ENCODE assay signal across 7 cellular contexts in genomic region chr7:38349127-38349795, GRCh38.
DNase-seq lines count a peak whose midpoint lies in the region; ATAC-seq lines count a peak whose summit lies in the region.
"Not testable (repeated sequence)": the region's sequence is repeated elsewhere in the genome, so short reads cannot be mapped to it uniquely, and the experiment has no call there.

No MANE protein-coding gene starts in this region.

- H3K9me2 ChIP-seq in Karpas-422 (replicated peaks; ENCODE audit: insufficient read depth, low read length): not testable (repeated sequence)

- DNase-seq in Karpas-422: peak; percentile 55
- DNase-seq in activated CD4-positive, alpha-beta T cell treated with anti-CD3 and anti-CD28 coated beads, Interleukin-2, amount 10 ng/mL, durations not matched to agents 24 days and 14 days; activated naive CD8-positive, alpha-beta T cell treated with anti-CD3 and anti-CD28 coated beads, Interleukin-2, amount 10 ng/mL, durations not matched to agents 7 days and 5 days; natural killer cell treated with Interleukin-12 subunit alpha and Interleukin-12 subunit beta and Interleukin-15 and Interleukin-18, amount 100 ng/mL, for 72 hours (ENCODE audit: low spot score): not testable (repeated sequence)

- peak overlapping the region; percentile 72 for H3K4me3 ChIP-seq in Karpas-422 (ENCODE audit: low read length)

- peak; percentile 32 for ATAC-seq in GM18499 (IDR thresholded peaks at IDR 0.05; ENCODE audit: insufficient read depth, unreplicated experiment)
- peak; percentile 33 for ATAC-seq in GM21423 (IDR thresholded peaks at IDR 0.05; ENCODE audit: unreplicated experiment)
- peak; percentile 36 for ATAC-seq in HG02981 (IDR thresholded peaks at IDR 0.05; ENCODE audit: unreplicated experiment)
- not testable (repeated sequence) for ATAC-seq in activated naive CD8-positive, alpha-beta T cell treated with anti-CD3 and anti-CD28 coated beads, Interleukin-2, amount 10 ng/mL, durations not matched to agents 7 days and 5 days (ENCODE audit: low read depth)
- ATAC-seq in natural killer cell treated with Interleukin-12 subunit alpha and Interleukin-12 subunit beta and Interleukin-15 and Interleukin-18, amount 100 ng/mL, for 72 hours: peak in 1 of 2 donors; percentile 79

- H4K20me1 ChIP-seq in Karpas-422 (ENCODE audit: insufficient read depth, low read depth, low read length): not testable (repeated sequence)

- H3K4me2 ChIP-seq in Karpas-422 (ENCODE audit: low read depth, low read length, poor library complexity, severe bottlenecking): peak overlapping the region; percentile 86

- not testable (repeated sequence) for H3K36me3 Mint-ChIP-seq in activated CD4-positive, alpha-beta T cell treated with anti-CD3 and anti-CD28 coated beads, Interleukin-2, amount 10 ng/mL, durations not matched to agents 24 days and 14 days (ENCODE audit: low read depth); activated naive CD8-positive, alpha-beta T cell treated with anti-CD3 and anti-CD28 coated beads, Interleukin-2, amount 10 ng/mL, durations not matched to agents 7 days and 5 days; natural killer cell treated with Interleukin-12 subunit alpha and Interleukin-12 subunit beta and Interleukin-15 and Interleukin-18, amount 100 ng/mL, for 72 hours

- H3K4me3 Mint-ChIP-seq in activated CD4-positive, alpha-beta T cell treated with anti-CD3 and anti-CD28 coated beads, Interleukin-2, amount 10 ng/mL, durations not matched to agents 24 days and 14 days: peak overlapping the region; percentile 89
- H3K4me3 Mint-ChIP-seq in activated naive CD8-positive, alpha-beta T cell treated with anti-CD3 and anti-CD28 coated beads, Interleukin-2, amount 10 ng/mL, durations not matched to agents 7 days and 5 days: peak overlapping the region; percentile 77
- H3K4me3 Mint-ChIP-seq in natural killer cell treated with Interleukin-12 subunit alpha and Interleukin-12 subunit beta and Interleukin-15 and Interleukin-18, amount 100 ng/mL, for 72 hours: peak overlapping the region; percentile 95

- POLR2A ChIA-PET in activated naive CD8-positive, alpha-beta T cell treated with anti-CD3 and anti-CD28 coated beads, Interleukin-2, amount 10 ng/mL, durations not matched to agents 7 days and 5 days (lab: Charles Lee): not testable (repeated sequence)

- peak overlapping the region; percentile 79 for H3K9ac ChIP-seq in Karpas-422 (ENCODE audit: low read length)

- H3K27ac ChIP-seq in Karpas-422 (ENCODE audit: low read length): peak overlapping the region; percentile 73

- peaks cover 36% of the 10 kb centered on the region for H3K4me1 ChIP-seq in Karpas-422 (ENCODE audit: low read length)

- H3K27me3 Mint-ChIP-seq in activated CD4-positive, alpha-beta T cell treated with anti-CD3 and anti-CD28 coated beads, Interleukin-2, amount 10 ng/mL, durations not matched to agents 24 days and 14 days; activated naive CD8-positive, alpha-beta T cell treated with anti-CD3 and anti-CD28 coated beads, Interleukin-2, amount 10 ng/mL, durations not matched to agents 7 days and 5 days; natural killer cell treated with Interleukin-12 subunit alpha and Interleukin-12 subunit beta and Interleukin-15 and Interleukin-18, amount 100 ng/mL, for 72 hours: not testable (repeated sequence)

- peaks cover 45% of the 10 kb centered on the region for H3K79me2 ChIP-seq in Karpas-422 (ENCODE audit: low read length)

- H3K4me1 Mint-ChIP-seq in activated CD4-positive, alpha-beta T cell treated with anti-CD3 and anti-CD28 coated beads, Interleukin-2, amount 10 ng/mL, durations not matched to agents 24 days and 14 days: peaks cover 30% of the 10 kb centered on the region
- peaks cover 23% of the 10 kb centered on the region for H3K4me1 Mint-ChIP-seq in activated naive CD8-positive, alpha-beta T cell treated with anti-CD3 and anti-CD28 coated beads, Interleukin-2, amount 10 ng/mL, durations not matched to agents 7 days and 5 days
- H3K4me1 Mint-ChIP-seq in natural killer cell treated with Interleukin-12 subunit alpha and Interleukin-12 subunit beta and Interleukin-15 and Interleukin-18, amount 100 ng/mL, for 72 hours (ENCODE audit: low read depth in 2 of 2): peaks cover 23 to 58% of the 10 kb centered on the region in 2 donors

- not testable (repeated sequence) for H3K27me3 ChIP-seq in Karpas-422 (ENCODE audit: low read length)

- H3K9me3 ChIP-seq in Karpas-422 (ENCODE audit: low read length): not testable (repeated sequence)

- H3K27ac Mint-ChIP-seq in activated CD4-positive, alpha-beta T cell treated with anti-CD3 and anti-CD28 coated beads, Interleukin-2, amount 10 ng/mL, durations not matched to agents 24 days and 14 days: peak overlapping the region; percentile 93
- peak overlapping the region; percentile 73 for H3K27ac Mint-ChIP-seq in activated naive CD8-positive, alpha-beta T cell treated with anti-CD3 and anti-CD28 coated beads, Interleukin-2, amount 10 ng/mL, durations not matched to agents 7 days and 5 days
- H3K27ac Mint-ChIP-seq in natural killer cell treated with Interleukin-12 subunit alpha and Interleukin-12 subunit beta and Interleukin-15 and Interleukin-18, amount 100 ng/mL, for 72 hours: peak overlapping the region; percentile 87 to 96

- intact Hi-C loops in activated CD4-positive, alpha-beta T cell treated with anti-CD3 and anti-CD28 coated beads, Interleukin-2, amount 10 ng/mL, durations not matched to agents 24 days and 14 days (cut with micrococcal nuclease): not testable (repeated sequence)

- H3K36me3 ChIP-seq in Karpas-422 (ENCODE audit: insufficient read depth, low read length): not testable (repeated sequence)

- H2AFZ ChIP-seq in Karpas-422 (ENCODE audit: low read length): 0 out of 2 replicates have a peak overlapping the region, but pooled peaks have one; percentile 26

- H3K9me3 Mint-ChIP-seq in activated CD4-positive, alpha-beta T cell treated with anti-CD3 and anti-CD28 coated beads, Interleukin-2, amount 10 ng/mL, durations not matched to agents 24 days and 14 days; activated naive CD8-positive, alpha-beta T cell treated with anti-CD3 and anti-CD28 coated beads, Interleukin-2, amount 10 ng/mL, durations not matched to agents 7 days and 5 days; natural killer cell treated with Interleukin-12 subunit alpha and Interleukin-12 subunit beta and Interleukin-15 and Interleukin-18, amount 100 ng/mL, for 72 hours: not testable (repeated sequence)
